Comparison of ENCODE assay signal across 14 cellular contexts in the genomic region with DNA sequence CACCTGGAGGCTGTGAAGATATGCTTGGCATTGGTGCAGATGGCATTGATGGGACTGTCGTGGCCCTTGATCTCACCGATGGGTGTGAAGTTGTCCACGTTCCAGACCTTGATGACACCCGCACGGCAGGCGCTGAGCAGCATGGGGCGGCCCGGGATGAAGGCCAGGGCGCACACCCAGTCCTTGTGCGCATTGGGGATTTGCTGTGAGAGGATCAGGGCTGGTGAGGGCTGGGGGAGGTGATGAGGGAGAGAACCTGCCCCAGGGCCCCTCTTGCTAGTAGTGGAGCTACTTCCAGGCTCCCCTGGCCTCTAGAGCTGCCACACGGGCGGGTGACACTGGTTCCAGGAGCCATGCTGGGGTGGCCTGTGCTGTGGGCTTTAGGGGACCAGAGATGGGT. TPM values are rescaled to one million over a fixed set of nuclear protein-coding genes. Genes with fewer than 3 reads are reported as not detected.
DNase-seq lines count a peak whose midpoint lies in the region; ATAC-seq and TF ChIP-seq lines count a peak whose summit lies in the region.
"Had no signal": no experiment of that assay in that cellular context is flagged by ENCODE, and none has a peak within 500 bp of the region (broad histone marks: within the 10 kb centered on the region; RNA-seq: fewer than 3 reads in every experiment).

No MANE protein-coding gene starts in this region.

- H3K4me3 ChIP-seq in HCT116 (replicated peaks in 1 of 2; ENCODE audit: low read depth in 1 of 2, low read length in 2 of 2) (no peak overlapping the region), dorsolateral prefrontal cortex (no peak overlapping the region), mucosa of descending colon (no peak overlapping the region), PC-3 (ENCODE audit: low read length) (no peak overlapping the region)
- H3K4me3 ChIP-seq: A549, GM23338 had no signal

- no peaks in the 10 kb centered on the region for H3K27me3 ChIP-seq in HCT116 (ENCODE audit: insufficient read depth, low read length)
- no peaks in the 10 kb centered on the region for H3K27me3 ChIP-seq in dorsolateral prefrontal cortex
- no peaks in the 10 kb centered on the region for H3K27me3 ChIP-seq in PC-3 (ENCODE audit: low read length)

- no peak for TF ChIP-seq CTCF in HCT116 (IDR thresholded peaks at IDR 0.05 in 2 of 3, conservative IDR thresholded peaks at IDR 0.05 in 1 of 3; ENCODE audit: borderline replicate concordance in 1 of 3, insufficient read depth in 1 of 3, low read depth in 2 of 3, low read length in 2 of 3)
- TF ChIP-seq CTCF in dorsolateral prefrontal cortex (IDR thresholded peaks at IDR 0.05 in 54 of 56, conservative IDR thresholded peaks at IDR 0.05 in 2 of 56; ENCODE audit: low read depth in 1 of 56, partially characterized antibody in 56 of 56): no peak
- no peak for TF ChIP-seq CTCF in mucosa of descending colon (IDR thresholded peaks at IDR 0.05)
- TF ChIP-seq CTCF in PC-3 (conservative IDR thresholded peaks at IDR 0.05; ENCODE audit: low read depth, low read length): no peak

- CTCF ChIA-PET in HCT116 (lab: Charles Lee) (interaction anchor here (1.0 kb wide), 1 partner anchor 46 kb away, joined by 3 read pairs; no protein-coding TSS in a partner anchor), PC-3 (lab: Charles Lee) (no interaction called here)

- H3K4me1 ChIP-seq in HCT116 (ENCODE audit: control insufficient read depth in 1 of 2, insufficient read depth in 2 of 2, low read length in 2 of 2): peaks cover 0 to 4% of the 10 kb centered on the region in 2 experiments; a peak in 2 of 4 replicates
- no peaks in the 10 kb centered on the region for H3K4me1 ChIP-seq in mucosa of descending colon (ENCODE audit: low read depth)
- peaks cover 15% of the 10 kb centered on the region for H3K4me1 ChIP-seq in PC-3 (ENCODE audit: insufficient read depth, low read length)
- H3K4me1 ChIP-seq: Caco-2 had no signal

- H3F3A ChIP-seq in PC-3 (ENCODE audit: low read length, unreplicated experiment): no peaks in the 10 kb centered on the region

- H3K9ac ChIP-seq in HCT116 (ENCODE audit: low read length): no peak overlapping the region
- H3K9ac ChIP-seq in PC-3 (ENCODE audit: low read length): no peak overlapping the region

- no peak overlapping the region for H3K4me3 Mint-ChIP-seq in stimulated activated effector memory CD8-positive, alpha-beta T cell treated with anti-CD3 and anti-CD28 coated beads, Interleukin-12 subunit alpha, Interleukin-12 subunit beta, amount 100 ng/mL, for 72 hours
- H3K4me3 Mint-ChIP-seq: CD8-positive, alpha-beta memory T cell; GM23338 had no signal

- H3K27ac Mint-ChIP-seq in stimulated activated effector memory CD8-positive, alpha-beta T cell treated with anti-CD3 and anti-CD28 coated beads, Interleukin-12 subunit alpha, Interleukin-12 subunit beta, amount 100 ng/mL, for 72 hours: peak overlapping the region; percentile 50
- H3K27ac Mint-ChIP-seq: GM23338 had no signal

- intact Hi-C loops in HCT116 (cut with micrococcal nuclease) (loop anchor here (10.0 kb wide), 1 partner anchor 250 kb away; no protein-coding TSS in a partner anchor), dorsolateral prefrontal cortex (cut with DNase I) (loop anchor here in 1 of 2 donors (5.0 kb wide), 2 partner anchors 248 to 352 kb away; a partner anchor contains a TSS), mucosa of descending colon (cut with DNase I, micrococcal nuclease) (loop anchor here (5.0 kb wide), 2 partner anchors 68 to 138 kb away; a partner anchor contains a TSS), PC-3 (cut with micrococcal nuclease) (no loop called here)

- peaks cover 100% of the 10 kb centered on the region for H3K36me3 Mint-ChIP-seq in stimulated activated effector memory CD8-positive, alpha-beta T cell treated with anti-CD3 and anti-CD28 coated beads, Interleukin-12 subunit alpha, Interleukin-12 subunit beta, amount 100 ng/mL, for 72 hours

- H4K20me1 ChIP-seq in HCT116 (ENCODE audit: insufficient read depth) (no peaks in the 10 kb centered on the region), PC-3 (ENCODE audit: low read length) (no peaks in the 10 kb centered on the region)

- no peaks in the 10 kb centered on the region for H3K36me3 ChIP-seq in HCT116 (ENCODE audit: control insufficient read depth in 1 of 2, insufficient read depth in 2 of 2, low read length in 2 of 2)
- no peaks in the 10 kb centered on the region for H3K36me3 ChIP-seq in mucosa of descending colon (ENCODE audit: low read depth)
- H3K36me3 ChIP-seq in PC-3 (ENCODE audit: low read depth, low read length): no peaks in the 10 kb centered on the region

- no peak for TF ChIP-seq POLR2A in HCT116 (IDR thresholded peaks at IDR 0.05; ENCODE audit: borderline replicate concordance, extremely low read depth, insufficient read depth, insufficient read length)

- no peak overlapping the region for H3K4me2 ChIP-seq in HCT116 (ENCODE audit: low read length)
- no peak overlapping the region for H3K4me2 ChIP-seq in PC-3 (ENCODE audit: low read length)
- H3K4me2 ChIP-seq: A549, GM23338 had no signal

- POLR2A ChIA-PET in HCT116 (lab: Charles Lee) (no interaction called here), PC-3 (lab: Charles Lee; ENCODE audit: unreplicated experiment) (no interaction called here)

- H2AFZ ChIP-seq in HCT116 (ENCODE audit: low read depth, low read length, poor library complexity, severe bottlenecking): no peak overlapping the region
- H2AFZ ChIP-seq in PC-3 (ENCODE audit: low read length): no peak overlapping the region
- H2AFZ ChIP-seq: GM23338 had no signal

- H3K27ac ChIP-seq in HCT116 (ENCODE audit: low read depth, low read length) (no peak overlapping the region), dorsolateral prefrontal cortex (peak overlapping the region in 34 of 59 donors; percentile 6 to 73 (median 43)), PC-3 (ENCODE audit: low read length) (no peak overlapping the region)

- TF ChIP-seq RAD21 in HCT116 (IDR thresholded peaks at IDR 0.05; ENCODE audit: low read depth): no peak

- H3K4me1 Mint-ChIP-seq in stimulated activated effector memory CD8-positive, alpha-beta T cell treated with anti-CD3 and anti-CD28 coated beads, Interleukin-12 subunit alpha, Interleukin-12 subunit beta, amount 100 ng/mL, for 72 hours: peaks cover 11% of the 10 kb centered on the region

- RAD21 ChIA-PET in HCT116 (lab: Charles Lee; ENCODE audit: low non-redundant PET in 1 of 2, low total read pairs in 2 of 2, uncharacterized antibody in 2 of 2, unreplicated experiment in 2 of 2): no interaction called here

- H3K9me3 ChIP-seq in HCT116 (ENCODE audit: control insufficient read depth in 1 of 2, insufficient read depth in 1 of 2, low read depth in 1 of 2, low read length in 2 of 2) (no peaks in the 10 kb centered on the region; a peak in 1 of 4 replicates), mucosa of descending colon (no peaks in the 10 kb centered on the region), PC-3 (ENCODE audit: low read length) (no peaks in the 10 kb centered on the region)
- H3K9me3 ChIP-seq: A549, Caco-2 had no signal

- no TSS peak for BruUV-seq in HCT116 (replicated peaks; lab: Mats Ljungman, UMichigan)
- BruUV-seq in PC-3 (replicated peaks; lab: Mats Ljungman, UMichigan): no TSS peak

- H3K9me3 Mint-ChIP-seq in stimulated activated effector memory CD8-positive, alpha-beta T cell treated with anti-CD3 and anti-CD28 coated beads, Interleukin-12 subunit alpha, Interleukin-12 subunit beta, amount 100 ng/mL, for 72 hours: no peaks in the 10 kb centered on the region

- H3K9me2 ChIP-seq in HCT116 (ENCODE audit: insufficient read depth) (no peaks in the 10 kb centered on the region), PC-3 (replicated peaks; ENCODE audit: low read length) (no peaks in the 10 kb centered on the region)

- ATAC-seq in HCT116 (no peak), mucosa of descending colon (peak; percentile 39), PC-3 (no peak)
- ATAC-seq in stimulated activated effector memory CD8-positive, alpha-beta T cell treated with anti-CD3 and anti-CD28 coated beads, Interleukin-12 subunit alpha, Interleukin-12 subunit beta, amount 100 ng/mL, for 72 hours: no peak
- ATAC-seq: A549, GM23338 had no signal

- H3K79me2 ChIP-seq in HCT116 (ENCODE audit: insufficient read depth, low read length) (no peaks in the 10 kb centered on the region), PC-3 (ENCODE audit: low read length) (no peaks in the 10 kb centered on the region)

- no peak for DNase-seq in HCT116 (ENCODE audit: low read depth, low spot score)
- DNase-seq in dorsolateral prefrontal cortex: no peak
- peak in 2 of 3 donors; percentile 48 to 51 for DNase-seq in mucosa of descending colon
- no peak for DNase-seq in stimulated activated effector memory CD8-positive, alpha-beta T cell treated with anti-CD3 and anti-CD28 coated beads, Interleukin-12 subunit alpha, Interleukin-12 subunit beta, amount 100 ng/mL, for 72 hours (ENCODE audit: low spot score in 2 of 2)
- DNase-seq in effector CD8-positive, alpha-beta T cell (lab: John Stamatoyannopoulos, UW): no peak
- no peak for DNase-seq in PC-3
- DNase-seq in cerebellum (ENCODE audit: low spot score): no peak
- no peak for DNase-seq in HT-29 (ENCODE audit: low spot score)
- DNase-seq: Caco-2; CD8-positive, alpha-beta memory T cell; DND-41; GDM1 had no signal

TF ChIP-seq in HCT116, 20 proteins besides CTCF, POLR2A, EP300 and RAD21:
- TF ChIP-seq TCF7L2 (IDR thresholded peaks at IDR 0.05; ENCODE audit: borderline replicate concordance, extremely low read depth, insufficient read depth, insufficient read length) (peak; percentile 29), ZFX (IDR thresholded peaks at IDR 0.05) (no peak)

RNA-seq across cellular contexts. Expression of a gene that starts 48.8 kb away (rescaled TPM):
- total RNA-seq in HCT116 (2021; ENCODE audit: unreplicated experiment): 6.1 TPM
- 7.3 and 7.5 TPM in 2 replicates for polyA plus RNA-seq in HCT116 (2012)
- 10 to 100 TPM; 21.8 to 76.7 (median 45.0) TPM for total RNA-seq in dorsolateral prefrontal cortex
- total RNA-seq in mucosa of descending colon: 10 to 100 TPM in 1 of 3 donors, 1 to 10 TPM in 2; 3.2 to 10.5 (median 4.0) TPM
- 0.46 and 0.66 TPM in 2 replicates for total RNA-seq in PC-3 (2014; rRNA removed)
- total RNA-seq in cerebellum: 101 TPM
- total RNA-seq in HT-29 (2014; rRNA removed; shearing (Covaris generic)): 3.8 and 4.8 TPM in 2 replicates

Comparison
In these comparisons a context has a peak if more than half of its experiments do, and no peak if none do; other contexts are left out.
1. DNase-seq: peak in mucosa of descending colon (2 of 3); none in HCT116 (single experiment), dorsolateral prefrontal cortex (0 of 10), stimulated activated effector memory CD8-positive, alpha-beta T cell treated with anti-CD3 and anti-CD28 coated beads, Interleukin-12 subunit alpha, Interleukin-12 subunit beta, amount 100 ng/mL, for 72 hours (0 of 2), effector CD8-positive, alpha-beta T cell (single experiment), PC-3 (single experiment), cerebellum (single experiment) and HT-29 (single experiment).
2. H3K27ac ChIP-seq: peak in dorsolateral prefrontal cortex (34 of 59); none in HCT116 (single experiment) and PC-3 (single experiment).